ENCODE assay signal across 27 cellular contexts in the genomic region with DNA sequence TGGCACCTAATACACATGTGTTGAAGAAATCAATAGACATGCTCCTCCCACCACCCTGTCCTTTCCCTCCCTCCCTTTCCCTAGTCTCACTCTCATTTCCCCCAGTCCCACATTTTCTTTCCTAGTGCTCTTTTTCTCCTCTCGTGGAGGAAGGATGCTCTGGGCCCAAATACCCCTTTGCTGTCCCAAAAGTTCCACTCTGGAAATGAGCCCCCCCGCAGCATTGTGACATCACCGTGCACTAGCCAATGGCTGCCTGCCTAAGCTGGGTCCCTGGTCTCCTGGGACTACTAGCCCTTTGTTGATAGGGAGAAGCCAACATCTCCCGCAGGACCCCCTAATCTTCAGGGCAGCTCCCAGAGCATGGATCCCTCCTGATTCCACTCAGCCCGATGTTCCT. TPM values are rescaled to one million over a fixed set of nuclear protein-coding genes. Genes with fewer than 3 reads are reported as not detected.
"Had no signal": no experiment of that assay in that cellular context is flagged by ENCODE, and none has a peak within 500 bp of the region (broad histone marks: within the 10 kb centered on the region; RNA-seq: fewer than 3 reads in every experiment).

A gene with protein sequence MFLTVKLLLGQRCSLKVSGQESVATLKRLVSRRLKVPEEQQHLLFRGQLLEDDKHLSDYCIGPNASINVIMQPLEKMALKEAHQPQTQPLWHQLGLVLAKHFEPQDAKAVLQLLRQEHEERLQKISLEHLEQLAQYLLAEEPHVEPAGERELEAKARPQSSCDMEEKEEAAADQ (plus strand): TSS at position 301 of the 400 bp plus-strand sequence. CDS start 92 bp downstream, at position 393.

- H3K27ac ChIP-seq: Peyer's patch, RWPE1, SJCRH30, VCaP had no signal

- H3K4me3 ChIP-seq: Peyer's patch, SJCRH30 had no signal

- H3K36me3 ChIP-seq: Peyer's patch, SJCRH30 had no signal

- H3K9me3 ChIP-seq: Peyer's patch, SJCRH30, SK-N-SH had no signal

- H3K27me3 ChIP-seq: Peyer's patch had no signal

- H3K9me2 ChIP-seq: SK-N-SH had no signal

- H3K4me2 ChIP-seq: SK-N-SH had no signal

- H3K9ac ChIP-seq: SK-N-SH had no signal

- H3K4me1 ChIP-seq: Peyer's patch, SJCRH30 had no signal

- DNase-seq: activated CD4-positive, alpha-beta memory T cell treated with anti-CD3 and anti-CD28 coated beads, Interleukin-2, amount 10 ng/mL, durations not matched to agents 7 days and 5 days; activated CD4-positive, alpha-beta T cell treated with anti-CD3 and anti-CD28 coated beads, Interleukin-2, amount 50 U/mL, for 1 hour; activated CD4-positive, CD25-positive, alpha-beta regulatory T cell; activated gamma-delta T cell treated with Interleukin-2 at 50 U/mL for 16 hours; activated naive CD4-positive, alpha-beta T cell treated with anti-CD3 and anti-CD28 coated beads, Interleukin-2, amount 10 ng/mL, durations not matched to agents 7 days and 5 days; activated naive CD8-positive, alpha-beta T cell treated with anti-CD3 and anti-CD28 coated beads for 36 hours; activated T-cell treated with anti-CD3 and anti-CD28 coated beads for 4 hours; activated T-cell treated with anti-CD3 and anti-CD28 coated beads, Interleukin-2, amount 50 U/mL, for 48 hours; cerebellar nuclear complex; Kasumi-1; NCI-H1105 treated with DMSO at 0.1 percent for 48 hours; NCI-H1694 treated with DMSO at 0.1 percent for 48 hours; NCI-H2029 treated with DMSO at 0.1 percent for 48 hours; NCI-H526 treated with DMSO at 0.1 percent for 48 hours; NK-92 treated with Interleukin-12 subunit alpha and Interleukin-12 subunit beta, amount 100 ng/mL, for 24 hours; OCI-M1; Peyer's patch; Right ventricle myocardium superior; SJCRH30; SK-N-SH; T-helper 1 cell had no signal

RNA-seq across cellular contexts. Expression of the gene that starts here (rescaled TPM):
- total RNA-seq: activated CD4-positive, alpha-beta memory T cell treated with anti-CD3 and anti-CD28 coated beads, Interleukin-2, amount 10 ng/mL, durations not matched to agents 7 days and 5 days; activated CD8-positive, alpha-beta memory T cell treated with anti-CD3 and anti-CD28 coated beads for 36 hours; activated naive CD8-positive, alpha-beta T cell treated with anti-CD3 and anti-CD28 coated beads for 36 hours; activated T-helper 17 cell treated with anti-CD3 and anti-CD28 coated beads, Interleukin-2, amount 50 U/mL, for 72 hours; cardiac septum; Peyer's patch; Right ventricle myocardium superior; SJCRH30; T-helper 2 cell treated with Interferon-gamma antibody and Interleukin-4, amounts not matched to agents 100 ng/mL and 5 ng/mL, for 36 hours had no signal
- polyA plus RNA-seq: SK-N-SH had no signal
